ENCODE assay signal across 18 cellular contexts in the genomic region with DNA sequence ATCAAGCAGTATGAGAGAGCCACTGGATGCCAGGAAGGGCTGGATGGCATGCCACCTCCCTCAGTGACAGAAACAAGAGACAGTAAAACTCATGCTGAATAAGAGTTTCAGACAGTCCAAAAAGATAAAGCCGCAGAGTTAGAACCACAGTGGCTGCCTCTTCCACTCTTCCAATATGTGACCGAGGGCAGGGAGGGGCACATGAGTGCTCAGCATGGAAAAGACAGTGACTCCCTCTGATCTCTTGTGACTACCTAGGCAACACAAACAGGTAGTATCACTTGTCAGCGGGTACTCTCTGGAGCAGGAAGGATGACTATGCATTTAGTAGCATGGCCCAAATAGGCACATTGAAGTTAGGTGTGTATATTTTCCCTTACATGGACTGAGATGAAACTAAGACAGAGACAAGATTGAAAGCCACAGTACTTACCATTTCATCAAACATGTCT.
DNase-seq lines count a peak whose midpoint lies in the region; ATAC-seq, FAIRE-seq and TF ChIP-seq lines count a peak whose summit lies in the region.
"Had no signal": no experiment of that assay in that cellular context is flagged by ENCODE, and none has a peak within 500 bp of the region (broad histone marks: within the 10 kb centered on the region; RNA-seq: fewer than 3 reads in every experiment).

No MANE protein-coding gene starts in this region.

- H3K9me3 Mint-ChIP-seq in astrocyte (ENCODE audit: unreplicated experiment), result no peaks in the 10 kb centered on the region
- no peaks in the 10 kb centered on the region for H3K9me3 Mint-ChIP-seq in activated T-helper 2 cell treated with anti-CD3 and anti-CD28 coated beads, Interferon-gamma antibody, Interleukin-2, Interleukin-4, amounts not matched to agents 10 μg/mL and 5 μg/mL and 100 μg/mL, durations not matched to agents 14 hours and 24 hours and 36 hours

- H3K4me1 ChIP-seq in KMS-11 (ENCODE audit: low read depth, poor library complexity, severe bottlenecking) (peaks cover 49% of the 10 kb centered on the region), astrocyte (ENCODE audit: insufficient read depth, low read length) (no peaks in the 10 kb centered on the region), skeletal muscle tissue (ENCODE audit: control insufficient read depth in 3 of 3, insufficient read depth in 3 of 3, low read length in 3 of 3) (peaks cover 5 to 13% (median 5%) of the 10 kb centered on the region in 3 donors)
- H3K4me1 ChIP-seq: HAP-1 had no signal

- TF ChIP-seq CTCF in KMS-11 (conservative IDR thresholded peaks at IDR 0.05; ENCODE audit: low read depth, low read length) (no peak), astrocyte (IDR thresholded peaks at IDR 0.05; ENCODE audit: insufficient read depth, low read depth, low read length) (no peak), foreskin fibroblast (IDR thresholded peaks at IDR 0.05; ENCODE audit: low read depth, low read length) (no peak)

- no peak overlapping the region for H2AFZ ChIP-seq in KMS-11 (ENCODE audit: low read depth)
- H2AFZ ChIP-seq in astrocyte (ENCODE audit: low read depth, low read length), result no peak overlapping the region
- H2AFZ ChIP-seq: PC-9 had no signal

- H3K9ac ChIP-seq in KMS-11 (peak overlapping the region; percentile 34; the same call in 1 of the 2 replicates), astrocyte (ENCODE audit: low read length) (no peak overlapping the region), skeletal muscle tissue (ENCODE audit: low read depth in 1 of 3, low read length in 3 of 3) (no peak overlapping the region)

- H3K4me2 ChIP-seq in KMS-11, result peak overlapping the region; percentile 12; the same call in 1 of the 2 replicates
- no peak overlapping the region for H3K4me2 ChIP-seq in astrocyte (ENCODE audit: low read length)
- H3K4me2 ChIP-seq: PC-9 had no signal

- DNase-seq in DMS153 treated with DMSO at 0.1 percent for 48 hours (lab: John Stamatoyannopoulos, UW; ENCODE audit: unreplicated experiment), result peak; percentile 36
- no peak for DNase-seq in astrocyte (ENCODE audit: low read depth)
- DNase-seq in foreskin fibroblast, result no peak
- no peak for DNase-seq in activated T-helper 2 cell treated with anti-CD3 and anti-CD28 coated beads, Interferon-gamma antibody, Interleukin-2, Interleukin-4, amounts not matched to agents 10 μg/mL and 5 μg/mL and 100 μg/mL, durations not matched to agents 14 hours and 24 hours and 36 hours (ENCODE audit: low spot score)
- DNase-seq: BE2C; CD4-positive, alpha-beta memory T cell; IMR-90; NCI-H1417 treated with DMSO at 0.1 percent for 48 hours; NCI-H2081; NCI-H226; PC-9 had no signal

- no peak overlapping the region for H3K4me3 Mint-ChIP-seq in astrocyte (ENCODE audit: unreplicated experiment)
- no peak overlapping the region for H3K4me3 Mint-ChIP-seq in activated T-helper 2 cell treated with anti-CD3 and anti-CD28 coated beads, Interferon-gamma antibody, Interleukin-2, Interleukin-4, amounts not matched to agents 10 μg/mL and 5 μg/mL and 100 μg/mL, durations not matched to agents 14 hours and 24 hours and 36 hours (ENCODE audit: low read depth)
- H3K4me3 Mint-ChIP-seq: CD4-positive, alpha-beta memory T cell had no signal

- no peaks in the 10 kb centered on the region for H3K79me2 ChIP-seq in KMS-11 (ENCODE audit: insufficient read depth, low read depth)
- no peaks in the 10 kb centered on the region for H3K79me2 ChIP-seq in astrocyte (ENCODE audit: insufficient read depth, low read length)

- no peaks in the 10 kb centered on the region for H4K20me1 ChIP-seq in KMS-11 (ENCODE audit: insufficient read depth)
- no peaks in the 10 kb centered on the region for H4K20me1 ChIP-seq in astrocyte (ENCODE audit: insufficient read depth, low read length)

- peaks cover 38% of the 10 kb centered on the region for H3K36me3 Mint-ChIP-seq in astrocyte (ENCODE audit: low read depth, unreplicated experiment)
- no peaks in the 10 kb centered on the region for H3K36me3 Mint-ChIP-seq in activated T-helper 2 cell treated with anti-CD3 and anti-CD28 coated beads, Interferon-gamma antibody, Interleukin-2, Interleukin-4, amounts not matched to agents 10 μg/mL and 5 μg/mL and 100 μg/mL, durations not matched to agents 14 hours and 24 hours and 36 hours (ENCODE audit: low read depth)
- H3K36me3 Mint-ChIP-seq: CD4-positive, alpha-beta memory T cell had no signal

- no peaks in the 10 kb centered on the region for H3K27me3 Mint-ChIP-seq in astrocyte (ENCODE audit: low read depth, unreplicated experiment)
- H3K27me3 Mint-ChIP-seq in activated T-helper 2 cell treated with anti-CD3 and anti-CD28 coated beads, Interferon-gamma antibody, Interleukin-2, Interleukin-4, amounts not matched to agents 10 μg/mL and 5 μg/mL and 100 μg/mL, durations not matched to agents 14 hours and 24 hours and 36 hours (ENCODE audit: low read depth), result peaks cover 40% of the 10 kb centered on the region

- H3K27ac ChIP-seq in KMS-11 (peak overlapping the region; percentile 83), astrocyte (ENCODE audit: low read depth, low read length) (no peak overlapping the region), skeletal muscle tissue (ENCODE audit: low read depth, low read length) (peak overlapping the region; percentile 43)
- H3K27ac ChIP-seq: PC-9, SK-N-MC had no signal

- H3K36me3 ChIP-seq in KMS-11 (ENCODE audit: insufficient read depth) (no peaks in the 10 kb centered on the region), astrocyte (ENCODE audit: insufficient read depth, low read length) (no peaks in the 10 kb centered on the region), skeletal muscle tissue (ENCODE audit: control insufficient read depth in 3 of 3, insufficient read depth in 3 of 3, low read length in 3 of 3) (no peaks in the 10 kb centered on the region)
- H3K36me3 ChIP-seq: HAP-1 had no signal

- no peaks in the 10 kb centered on the region for H3K4me1 Mint-ChIP-seq in astrocyte (ENCODE audit: low read depth, unreplicated experiment)
- H3K4me1 Mint-ChIP-seq in activated T-helper 2 cell treated with anti-CD3 and anti-CD28 coated beads, Interferon-gamma antibody, Interleukin-2, Interleukin-4, amounts not matched to agents 10 μg/mL and 5 μg/mL and 100 μg/mL, durations not matched to agents 14 hours and 24 hours and 36 hours (ENCODE audit: low read depth), result peaks cover 8% of the 10 kb centered on the region
- H3K4me1 Mint-ChIP-seq: CD4-positive, alpha-beta memory T cell had no signal

- H3K9me3 ChIP-seq in astrocyte (ENCODE audit: insufficient read depth, low read depth, low read length), result no peaks in the 10 kb centered on the region
- no peaks in the 10 kb centered on the region for H3K9me3 ChIP-seq in skeletal muscle tissue (ENCODE audit: control insufficient read depth in 3 of 3, low read length in 3 of 3)
- H3K9me3 ChIP-seq: BE2C, HAP-1 had no signal

- peak overlapping the region; percentile 6 for H3K27ac Mint-ChIP-seq in astrocyte (ENCODE audit: unreplicated experiment)
- H3K27ac Mint-ChIP-seq in activated T-helper 2 cell treated with anti-CD3 and anti-CD28 coated beads, Interferon-gamma antibody, Interleukin-2, Interleukin-4, amounts not matched to agents 10 μg/mL and 5 μg/mL and 100 μg/mL, durations not matched to agents 14 hours and 24 hours and 36 hours, result no peak overlapping the region
- H3K27ac Mint-ChIP-seq: CD4-positive, alpha-beta memory T cell had no signal

- intact Hi-C loops in activated T-helper 2 cell treated with anti-CD3 and anti-CD28 coated beads, Interferon-gamma antibody, Interleukin-2, Interleukin-4, amounts not matched to agents 10 μg/mL and 5 μg/mL and 100 μg/mL, durations not matched to agents 14 hours and 24 hours and 36 hours (cut with micrococcal nuclease), result no loop called here

- H3K27me3 ChIP-seq in KMS-11 (ENCODE audit: insufficient read depth, low read depth) (no peaks in the 10 kb centered on the region), astrocyte (ENCODE audit: insufficient read depth, low read length) (no peaks in the 10 kb centered on the region), skeletal muscle tissue (ENCODE audit: control insufficient read depth in 3 of 3, insufficient read depth in 3 of 3, low read length in 3 of 3) (no peaks in the 10 kb centered on the region)
- H3K27me3 ChIP-seq: BE2C had no signal

- H3K4me3 ChIP-seq in KMS-11 (IDR thresholded peaks at IDR 0.05; ENCODE audit: insufficient read depth, low read depth, low read length), result no peak overlapping the region
- no peak overlapping the region for H3K4me3 ChIP-seq in astrocyte (ENCODE audit: insufficient read depth, low read depth, low read length)
- H3K4me3 ChIP-seq in skeletal muscle tissue (ENCODE audit: low read length in 3 of 3), result no peak overlapping the region
- no peak overlapping the region for H3K4me3 ChIP-seq in foreskin fibroblast (ENCODE audit: low read depth in 1 of 2, low read length in 2 of 2)
- H3K4me3 ChIP-seq: HAP-1, PC-9, SK-N-MC had no signal

- ATAC-seq in HG02970 (IDR thresholded peaks at IDR 0.05; ENCODE audit: low FRiP score, unreplicated experiment) (no peak), GM19397 (IDR thresholded peaks at IDR 0.05; ENCODE audit: unreplicated experiment) (no peak)

- no peak for FAIRE-seq in astrocyte (lab: Jason Lieb, UNC)
- FAIRE-seq: GM18507 had no signal
